Comparison of ENCODE assay signal across 1 cellular context in the genomic region with DNA sequence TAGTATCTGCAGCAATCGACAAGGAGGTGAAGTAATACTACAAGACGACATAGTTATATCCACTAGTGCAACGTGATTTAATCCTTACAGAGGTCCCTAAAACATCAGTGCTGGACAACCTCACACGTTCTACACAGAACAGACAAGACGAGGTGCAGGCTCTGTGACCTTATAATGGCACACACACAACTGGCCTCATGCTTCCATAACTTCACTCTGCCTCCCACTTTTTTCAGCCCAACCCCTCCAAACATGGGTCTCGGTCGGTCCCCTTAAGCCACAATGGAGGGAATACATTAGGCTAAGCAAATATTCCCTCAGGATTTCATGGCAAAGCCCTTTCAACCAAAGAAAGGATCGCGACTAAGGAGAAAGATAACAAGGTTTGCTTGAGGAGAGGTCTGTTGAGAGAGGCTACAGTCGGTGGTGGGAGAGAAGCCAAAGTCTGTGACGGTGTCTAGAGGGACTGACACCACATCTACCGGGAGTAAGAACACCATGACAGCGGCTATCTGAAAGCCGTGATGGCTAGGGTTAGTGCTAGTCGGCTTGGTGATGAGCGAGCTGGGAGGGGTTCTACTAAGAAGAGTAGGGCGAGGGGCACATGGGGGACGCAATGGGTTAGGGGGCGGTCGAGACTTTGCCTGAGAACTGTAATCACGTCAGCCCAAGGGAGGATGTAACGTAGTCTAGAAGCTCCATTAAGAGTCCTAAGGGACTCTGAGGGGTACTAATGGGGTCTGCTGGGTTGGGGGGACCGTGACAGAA.
TF ChIP-seq lines count a peak whose summit lies in the region.

No MANE protein-coding gene starts in this region.

TF ChIP-seq in IMR-90, 13 proteins besides CTCF, POLR2A, EP300 and RAD21:
- no peak for TF ChIP-seq NFE2L2 (IDR thresholded peaks at IDR 0.05; ENCODE audit: low read depth, low read length)
- no peak for TF ChIP-seq CEBPB (IDR thresholded peaks at IDR 0.05; ENCODE audit: low read depth, low read length)
- no peak for TF ChIP-seq RCOR1 (IDR thresholded peaks at IDR 0.05; ENCODE audit: insufficient replicate concordance, low read length)
- no peak for TF ChIP-seq BHLHE40 (IDR thresholded peaks at IDR 0.05; ENCODE audit: low read depth, low read length)
- TF ChIP-seq ELK1 (IDR thresholded peaks at IDR 0.05; ENCODE audit: borderline replicate concordance, low read depth, low read length) = no peak
- no peak for TF ChIP-seq MAZ (IDR thresholded peaks at IDR 0.05; ENCODE audit: borderline replicate concordance, low read depth, low read length)
- TF ChIP-seq RFX5 (IDR thresholded peaks at IDR 0.05; ENCODE audit: low read depth, low read length) = no peak
- no peak for TF ChIP-seq MAFK (IDR thresholded peaks at IDR 0.05; ENCODE audit: low read depth, low read length)
- TF ChIP-seq MXI1 (IDR thresholded peaks at IDR 0.05; ENCODE audit: borderline replicate concordance, low read depth, low read length) = no peak
- TF ChIP-seq CHD1 (IDR thresholded peaks at IDR 0.05; ENCODE audit: low read depth, low read length) = no peak
- no peak for TF ChIP-seq FOS (IDR thresholded peaks at IDR 0.05; ENCODE audit: low read depth, low read length)
- TF ChIP-seq SMC3 (IDR thresholded peaks at IDR 0.05; ENCODE audit: low read depth, low read length) = no peak
- no peak for TF ChIP-seq USF2 (IDR thresholded peaks at IDR 0.05; ENCODE audit: low read depth, low read length)
